ENCODE assay signal across 34 cellular contexts in genomic region chr14:77236814-77237213, GRCh38. TPM values are rescaled to one million over a fixed set of nuclear protein-coding genes. Genes with fewer than 3 reads are reported as not detected.
"Had no signal": no experiment of that assay in that cellular context is flagged by ENCODE, and none has a peak within 500 bp of the region (broad histone marks: within the 10 kb centered on the region; RNA-seq: fewer than 3 reads in every experiment).

No MANE protein-coding gene starts in this region.

- H3K27ac ChIP-seq: left lung, lower lobe of right lung, neutrophil, parathyroid adenoma, right atrium auricular region, right lobe of liver, suprapubic skin, thoracic aorta, tibial artery, upper lobe of right lung had no signal

- H3K36me3 ChIP-seq: left lung, lower lobe of right lung, neutrophil, right atrium auricular region, right lobe of liver, suprapubic skin, thoracic aorta, tibial artery, upper lobe of right lung had no signal

- DNase-seq: hypothalamus; immature natural killer cell; kidney; left colon; left lung; lower lobe of right lung; mammary epithelial cell; mesenchymal stem cell; naive thymus-derived CD8-positive, alpha-beta T cell; occipital lobe; right lobe of liver; stimulated activated CD4-positive, alpha-beta T cell treated with anti-CD3 and anti-CD28 coated beads, Interleukin-1b, Interleukin-23, amount 100 ng/mL, for 48 hours; stimulated activated CD4-positive, alpha-beta T cell treated with anti-CD3 and anti-CD28 coated beads, Interleukin-2, amount 100 ng/mL, for 48 hours; stimulated activated CD4-positive, alpha-beta T cell treated with anti-CD3 and anti-CD28 coated beads, Interleukin-4, amount 100 ng/mL, for 4 hours; stimulated activated CD8-positive, alpha-beta memory T cell treated with anti-CD3 and anti-CD28 coated beads, Interleukin-4, amount 100 ng/mL, for 48 hours; stimulated activated naive CD4-positive, alpha-beta T cell treated with Interleukin-2 at 50 U/mL for 16 hours; tibial artery; trophoblast cell; upper lobe of right lung had no signal

- ATAC-seq: left colon; left lung; lower lobe of right lung; naive thymus-derived CD8-positive, alpha-beta T cell; right lobe of liver; stimulated activated memory B cell treated with anti-CD40 and anti-IgM and Interleukin-4, amounts not matched to agents 10 μg/mL and 1 μg/mL and 100 μg/mL, for 72 hours; upper lobe of right lung had no signal

- H3K9me3 ChIP-seq: left lung, lower lobe of right lung, neutrophil, right atrium auricular region, right lobe of liver, suprapubic skin, thoracic aorta, tibial artery, upper lobe of right lung had no signal

- H3K4me1 ChIP-seq: left lung, lower lobe of right lung, parathyroid adenoma, right atrium auricular region, right lobe of liver, suprapubic skin, tibial artery, upper lobe of right lung had no signal

- H3K27me3 ChIP-seq: left lung, neutrophil, right atrium auricular region, right lobe of liver, suprapubic skin, upper lobe of right lung had no signal

- H3K4me3 ChIP-seq: left lung, lower lobe of right lung, right atrium auricular region, right lobe of liver, smooth muscle cell, suprapubic skin, thoracic aorta, tibial artery, upper lobe of right lung had no signal

RNA-seq across cellular contexts. Expression of gene NGB, which starts 34.2 kb away (rescaled TPM):
- total RNA-seq: kidney; left lung; liver; lower lobe of right lung; mucosa of gallbladder; naive thymus-derived CD8-positive, alpha-beta T cell; neural crest cell; osteocyte; progenitor cell of endocrine pancreas; pulmonary artery endothelial cell; right atrium auricular region; right lobe of liver; skeletal muscle tissue; smooth muscle cell; subcutaneous adipose tissue; suprapubic skin; thoracic aorta; upper lobe of right lung had no signal
- polyA plus RNA-seq: immature natural killer cell; liver; naive thymus-derived CD8-positive, alpha-beta T cell; smooth muscle cell had no signal

RNA-seq across cellular contexts. Expression of gene TMEM63C, which starts 55.2 kb away (rescaled TPM):
- total RNA-seq: pulmonary artery endothelial cell had no signal
